ENCODE assay signal across 15 cellular contexts in genomic region chr10:114648368-114648767, GRCh38. TPM values are rescaled to one million over a fixed set of nuclear protein-coding genes. Genes with fewer than 3 reads are reported as not detected.
A peak's percentile ranks its signal among the peaks of the same experiment; 100 is the strongest.
DNase-seq lines count a peak whose midpoint lies in the region; ATAC-seq, FAIRE-seq and TF ChIP-seq lines count a peak whose summit lies in the region.
"Had no signal": no experiment of that assay in that cellular context is flagged by ENCODE, and none has a peak within 500 bp of the region (broad histone marks: within the 10 kb centered on the region; RNA-seq: fewer than 3 reads in every experiment).

No MANE protein-coding gene starts in this region.

- peak overlapping the region; percentile 59 to 80 for H3K27ac ChIP-seq in A549
- H3K27ac ChIP-seq: upper lobe of right lung had no signal

- FAIRE-seq in A549 (lab: Jason Lieb, UNC): peak; percentile 56

- peaks cover 63% of the 10 kb centered on the region for H3K4me1 ChIP-seq in A549

- no peaks in the 10 kb centered on the region for H3K9me3 ChIP-seq in A549
- H3K9me3 ChIP-seq: upper lobe of right lung had no signal

- peak overlapping the region; percentile 68 for H3K4me2 ChIP-seq in A549

- ATAC-seq in A549 (peak; percentile 77 to 81; a peak in 4 of 6 replicates), left lobe of liver (peak; percentile 32)
- ATAC-seq in activated CD8-positive, alpha-beta T cell treated with anti-CD3 and anti-CD28 coated beads, Interleukin-2, amount 10 ng/mL, durations not matched to agents 7 days and 5 days: no peak
- ATAC-seq: upper lobe of right lung had no signal

- no peak overlapping the region for H3K4me3 Mint-ChIP-seq in activated CD8-positive, alpha-beta T cell treated with anti-CD3 and anti-CD28 coated beads, Interleukin-2, amount 10 ng/mL, durations not matched to agents 7 days and 5 days
- H3K4me3 Mint-ChIP-seq: activated naive CD8-positive, alpha-beta T cell treated with anti-CD3 and anti-CD28 coated beads, Interleukin-2, amount 10 ng/mL, durations not matched to agents 7 days and 5 days; T-helper 1 cell treated with Interleukin-12 subunit alpha and Interleukin-12 subunit beta and Interleukin-4 antibody, amounts not matched to agents 30 μg/mL and 1 μg/mL, for 36 hours had no signal

- H3K27me3 Mint-ChIP-seq in activated CD8-positive, alpha-beta T cell treated with anti-CD3 and anti-CD28 coated beads, Interleukin-2, amount 10 ng/mL, durations not matched to agents 7 days and 5 days (ENCODE audit: low read depth): peaks cover 7% of the 10 kb centered on the region

- CTCF ChIA-PET in A549 (lab: Yijun Ruan, JAX): interaction anchor here (0.6 to 2.4 kb wide), 7 partner anchors 11 to 177 kb away, joined by 3 to 11 read pairs (median 3); no protein-coding TSS in a partner anchor
- CTCF ChIA-PET in activated CD8-positive, alpha-beta T cell treated with anti-CD3 and anti-CD28 coated beads, Interleukin-2, amount 10 ng/mL, durations not matched to agents 7 days and 5 days (lab: Charles Lee): no interaction called here

- no peak for TF ChIP-seq CTCF in A549 (IDR thresholded peaks at IDR 0.05)

- peaks cover 5% of the 10 kb centered on the region for H3K4me1 Mint-ChIP-seq in activated CD8-positive, alpha-beta T cell treated with anti-CD3 and anti-CD28 coated beads, Interleukin-2, amount 10 ng/mL, durations not matched to agents 7 days and 5 days (ENCODE audit: low read depth)

- whole genome bisulfite sequencing in A549 (ENCODE audit: missing lambda C conversion rate): 24% methylated on average over 8 of the region's 8 CpGs

- no peak overlapping the region for H3K27ac Mint-ChIP-seq in activated CD8-positive, alpha-beta T cell treated with anti-CD3 and anti-CD28 coated beads, Interleukin-2, amount 10 ng/mL, durations not matched to agents 7 days and 5 days
- H3K27ac Mint-ChIP-seq: activated naive CD8-positive, alpha-beta T cell treated with anti-CD3 and anti-CD28 coated beads, Interleukin-2, amount 10 ng/mL, durations not matched to agents 7 days and 5 days; T-helper 1 cell treated with Interleukin-12 subunit alpha and Interleukin-12 subunit beta and Interleukin-4 antibody, amounts not matched to agents 30 μg/mL and 1 μg/mL, for 36 hours had no signal

- no peak for TF ChIP-seq EP300 in A549 (IDR thresholded peaks at IDR 0.05)

- TF ChIP-seq RAD21 in A549 (conservative IDR thresholded peaks at IDR 0.05 in 1 of 2, IDR thresholded peaks at IDR 0.05 in 1 of 2): 0 out of 5 replicates have a peak, but pooled peaks of 1 of the 2 experiments have one; percentile 14

- no peaks in the 10 kb centered on the region for H3K9me3 Mint-ChIP-seq in activated CD8-positive, alpha-beta T cell treated with anti-CD3 and anti-CD28 coated beads, Interleukin-2, amount 10 ng/mL, durations not matched to agents 7 days and 5 days (ENCODE audit: insufficient read depth)
- H3K9me3 Mint-ChIP-seq: activated naive CD8-positive, alpha-beta T cell treated with anti-CD3 and anti-CD28 coated beads, Interleukin-2, amount 10 ng/mL, durations not matched to agents 7 days and 5 days; T-helper 1 cell treated with Interleukin-12 subunit alpha and Interleukin-12 subunit beta and Interleukin-4 antibody, amounts not matched to agents 30 μg/mL and 1 μg/mL, for 36 hours had no signal

- DNase-seq in A549 (ENCODE audit: low read depth in 1 of 2, low spot score in 1 of 2): peak; percentile 50 to 51
- DNase-seq in LHCN-M2 (ENCODE audit: low read depth): peak; percentile 78
- peak; percentile 83 for DNase-seq in astrocyte of the hippocampus (ENCODE audit: low read depth, low spot score)
- DNase-seq in left lobe of liver (ENCODE audit: low spot score): no peak
- no peak for DNase-seq in germinal center (ENCODE audit: low spot score)
- no peak for DNase-seq in activated CD8-positive, alpha-beta T cell treated with anti-CD3 and anti-CD28 coated beads, Interleukin-2, amount 10 ng/mL, durations not matched to agents 7 days and 5 days
- no peak for DNase-seq in NCI-H1436 treated with DMSO at 0.1 percent for 48 hours (lab: John Stamatoyannopoulos, UW)
- DNase-seq in Kasumi-1 (lab: John Stamatoyannopoulos, UW): no peak
- DNase-seq: activated naive CD8-positive, alpha-beta T cell treated with anti-CD3 and anti-CD28 coated beads, Interleukin-2, amount 10 ng/mL, durations not matched to agents 7 days and 5 days; AML-193; HCEC 1CT; left colon; NCI-H1105; upper lobe of right lung had no signal

- POLR2A ChIA-PET in A549 (lab: Yijun Ruan, JAX): no interaction called here
- POLR2A ChIA-PET in activated CD8-positive, alpha-beta T cell treated with anti-CD3 and anti-CD28 coated beads, Interleukin-2, amount 10 ng/mL, durations not matched to agents 7 days and 5 days (lab: Charles Lee): no interaction called here

- TF ChIP-seq POLR2A in A549 (IDR thresholded peaks at IDR 0.05; ENCODE audit: low read length): no peak

- no peaks in the 10 kb centered on the region for H3K36me3 Mint-ChIP-seq in activated CD8-positive, alpha-beta T cell treated with anti-CD3 and anti-CD28 coated beads, Interleukin-2, amount 10 ng/mL, durations not matched to agents 7 days and 5 days (ENCODE audit: low read depth)
- H3K36me3 Mint-ChIP-seq: activated naive CD8-positive, alpha-beta T cell treated with anti-CD3 and anti-CD28 coated beads, Interleukin-2, amount 10 ng/mL, durations not matched to agents 7 days and 5 days had no signal

- no peak overlapping the region for H3K4me3 ChIP-seq in A549
- H3K4me3 ChIP-seq: upper lobe of right lung had no signal

TF ChIP-seq in A549, 52 proteins besides CTCF, POLR2A, EP300 and RAD21:
- peak; percentile 35; the same call in 1 of the 2 replicates for TF ChIP-seq MAX (IDR thresholded peaks at IDR 0.05)
- TF ChIP-seq EHF (CRISPR knock-in tag; IDR thresholded peaks at IDR 0.05): no peak
- no peak for TF ChIP-seq HOXB13 (CRISPR knock-in tag; IDR thresholded peaks at IDR 0.05; ENCODE audit: low read depth)
- no peak for TF ChIP-seq KDM5A (IDR thresholded peaks at IDR 0.05)
- TF ChIP-seq CHD2 (IDR thresholded peaks at IDR 0.05; ENCODE audit: low read length, partially characterized antibody): no peak
- no peak for TF ChIP-seq NPAS2 (CRISPR knock-in tag; IDR thresholded peaks at IDR 0.05; ENCODE audit: borderline replicate concordance)
- TF ChIP-seq ZC3H11A (IDR thresholded peaks at IDR 0.05): no peak
- TF ChIP-seq GATA3 (IDR thresholded peaks at IDR 0.05; ENCODE audit: borderline replicate concordance): peak; percentile 75; the same call in 1 of the 2 replicates
- TF ChIP-seq HEYL (CRISPR knock-in tag; IDR thresholded peaks at IDR 0.05): no peak
- TF ChIP-seq, protein P1, sequence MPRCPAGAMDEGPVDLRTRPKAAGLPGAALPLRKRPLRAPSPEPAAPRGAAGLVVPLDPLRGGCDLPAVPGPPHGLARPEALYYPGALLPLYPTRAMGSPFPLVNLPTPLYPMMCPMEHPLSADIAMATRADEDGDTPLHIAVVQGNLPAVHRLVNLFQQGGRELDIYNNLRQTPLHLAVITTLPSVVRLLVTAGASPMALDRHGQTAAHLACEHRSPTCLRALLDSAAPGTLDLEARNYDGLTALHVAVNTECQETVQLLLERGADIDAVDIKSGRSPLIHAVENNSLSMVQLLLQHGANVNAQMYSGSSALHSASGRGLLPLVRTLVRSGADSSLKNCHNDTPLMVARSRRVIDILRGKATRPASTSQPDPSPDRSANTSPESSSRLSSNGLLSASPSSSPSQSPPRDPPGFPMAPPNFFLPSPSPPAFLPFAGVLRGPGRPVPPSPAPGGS (IDR thresholded peaks at IDR 0.05): 0 out of 3 replicates have a peak, but pooled peaks have one; percentile 18
- peak; percentile 92 to 97 for TF ChIP-seq CEBPB (IDR thresholded peaks at IDR 0.05)
- TF ChIP-seq JUNB (IDR thresholded peaks at IDR 0.05): peak; percentile 78
- peak; percentile 64; the same call in 1 of the 2 replicates for TF ChIP-seq FOSL2 (IDR thresholded peaks at IDR 0.05)
- peak; percentile 80 for TF ChIP-seq FOSL2 (CRISPR knock-in tag; IDR thresholded peaks at IDR 0.05)
- TF ChIP-seq SREBF2 (IDR thresholded peaks at IDR 0.05): no peak
TF ChIP-seq in A549: peak in this region for 6.

RNA-seq across cellular contexts. Expression of gene ABLIM1, which starts 9.7 kb away (rescaled TPM):
- polyA plus RNA-seq in A549 (2011; rRNA removed) (70.2 and 77.8 TPM in 2 replicates), A549 (2017; fragmentation: RNase III; extraction: RNeasy Plus Mini Kit Qiagen cat#74134 plus additional on column Dnase treatment) (21.4 to 23.2 TPM (median 22.0 TPM) in 3 replicates)
- 11.6 and 14.7 TPM in 2 replicates for polyA plus RNA-seq in A549 (2012; cell fraction: cytosol; rRNA removed)
- 9.7 and 12.1 TPM in 2 replicates for polyA plus RNA-seq in A549 (2012; cell fraction: nucleus; rRNA removed)
- polyA minus RNA-seq in A549 (2011; rRNA and poly(A)+ RNA removed): 114 and 167 TPM in 2 replicates
- total RNA-seq in LHCN-M2 (2014; rRNA removed) (0.26 and 0.69 TPM in 2 replicates), left lobe of liver (47.0 TPM)
- 2.9 TPM for polyA plus RNA-seq in LHCN-M2 (2012)
- 10 to 100 TPM; 62.3 to 64.1 TPM for total RNA-seq in activated CD8-positive, alpha-beta T cell treated with anti-CD3 and anti-CD28 coated beads, Interleukin-2, amount 10 ng/mL, durations not matched to agents 7 days and 5 days

Comparison
In these comparisons a context has a peak if more than half of its experiments do, and no peak if none do; other contexts are left out.
1. DNase-seq: peak in A549 (2 of 2), LHCN-M2 (single experiment) and astrocyte of the hippocampus (single experiment); none in left lobe of liver (single experiment), germinal center (single experiment), activated CD8-positive, alpha-beta T cell treated with anti-CD3 and anti-CD28 coated beads, Interleukin-2, amount 10 ng/mL, durations not matched to agents 7 days and 5 days (single experiment), NCI-H1436 treated with DMSO at 0.1 percent for 48 hours (single experiment) and Kasumi-1 (0 of 2).
2. RNA of gene ABLIM1, which starts 9.7 kb away (total RNA-seq): 62.3 to 64.1 TPM in activated CD8-positive, alpha-beta T cell treated with anti-CD3 and anti-CD28 coated beads, Interleukin-2, amount 10 ng/mL, durations not matched to agents 7 days and 5 days and 47.0 TPM in left lobe of liver (single experiment); 0.26 to 0.69 TPM in LHCN-M2; every median in the first group is over 10 times any median in the second.